In genomic region chr2:241159116-241159515, GRCh38 we compare ENCODE assay signal across 15 cellular contexts.
"Had no signal": no experiment of that assay in that cellular context is flagged by ENCODE, and none has a peak within 500 bp of the region (broad histone marks: within the 10 kb centered on the region; RNA-seq: fewer than 3 reads in every experiment).

No MANE protein-coding gene starts in this region.

- H3K27ac Mint-ChIP-seq: nephron progenitor cell had no signal

- H3K4me3 Mint-ChIP-seq: naive thymus-derived CD4-positive, alpha-beta T cell; nephron progenitor cell; stimulated activated naive CD8-positive, alpha-beta T cell treated with anti-CD3 and anti-CD28 coated beads, Interleukin-15, amount 100 ng/mL, for 72 hours had no signal

- H3K9me3 Mint-ChIP-seq: naive thymus-derived CD4-positive, alpha-beta T cell; nephron progenitor cell; stimulated activated naive CD8-positive, alpha-beta T cell treated with anti-CD3 and anti-CD28 coated beads, Interleukin-15, amount 100 ng/mL, for 72 hours had no signal

- H3K4me3 ChIP-seq: heart left ventricle, testis, tibial nerve, upper lobe of right lung, vagina had no signal

- H3K27ac ChIP-seq: heart left ventricle, testis, tibial nerve, upper lobe of right lung, vagina had no signal

- DNase-seq: dermis blood vessel endothelial cell; heart left ventricle; hippocampal formation; kidney glomerular epithelial cell; mammary epithelial cell; naive thymus-derived CD4-positive, alpha-beta T cell; nephron progenitor cell; right cardiac atrium; small intestine; stimulated activated CD4-positive, alpha-beta T cell treated with anti-CD3 and anti-CD28 coated beads, Interleukin-2, amount 100 ng/mL, for 48 hours; stimulated activated naive CD8-positive, alpha-beta T cell treated with anti-CD3 and anti-CD28 coated beads, Interleukin-15, amount 100 ng/mL, for 72 hours; testis; upper lobe of right lung had no signal

- ATAC-seq: heart left ventricle; naive thymus-derived CD4-positive, alpha-beta T cell; right cardiac atrium; stimulated activated naive CD8-positive, alpha-beta T cell treated with anti-CD3 and anti-CD28 coated beads, Interleukin-15, amount 100 ng/mL, for 72 hours; upper lobe of right lung had no signal

- H3K27me3 Mint-ChIP-seq: naive thymus-derived CD4-positive, alpha-beta T cell; stimulated activated naive CD8-positive, alpha-beta T cell treated with anti-CD3 and anti-CD28 coated beads, Interleukin-15, amount 100 ng/mL, for 72 hours had no signal
